ENCODE assay signal across 9 cellular contexts in genomic region chr10:74213571-74214162, GRCh38.
A peak's percentile ranks its signal among the peaks of the same experiment; 100 is the strongest.
DNase-seq lines count a peak whose midpoint lies in the region; TF ChIP-seq lines count a peak whose summit lies in the region.
"Had no signal": no experiment of that assay in that cellular context is flagged by ENCODE, and none has a peak within 500 bp of the region (broad histone marks: within the 10 kb centered on the region; RNA-seq: fewer than 3 reads in every experiment).

No MANE protein-coding gene starts in this region.

- H3K27ac Mint-ChIP-seq in activated CD4-positive, alpha-beta memory T cell treated with anti-CD3 and anti-CD28 coated beads, Interleukin-2, amount 10 ng/mL, durations not matched to agents 7 days and 5 days, result no peak overlapping the region
- H3K27ac Mint-ChIP-seq: activated naive CD4-positive, alpha-beta T cell treated with anti-CD3 and anti-CD28 coated beads, Interleukin-2, amount 50 U/mL, for 24 hours had no signal

- DNase-seq in NCI-H1092 treated with DMSO at 0.1 percent for 48 hours (lab: John Stamatoyannopoulos, UW), result peak; percentile 4
- no peak for DNase-seq in NCI-H1092 (lab: John Stamatoyannopoulos, UW)
- no peak for DNase-seq in LNCaP clone FGC (ENCODE audit: low read depth)
- peak; percentile 47 for DNase-seq in activated CD4-positive, alpha-beta memory T cell treated with anti-CD3 and anti-CD28 coated beads, Interleukin-2, amount 10 ng/mL, durations not matched to agents 7 days and 5 days
- peak; percentile 62 for DNase-seq in fibroblast of pulmonary artery (ENCODE audit: low read depth)
- peak; percentile 45 for DNase-seq in stimulated activated CD4-positive, alpha-beta T cell treated with anti-CD3 and anti-CD28 coated beads, Interleukin-4, amount 100 ng/mL, for 24 hours
- DNase-seq in C1 segment of cervical spinal cord (lab: John Stamatoyannopoulos, UW), result no peak
- no peak for DNase-seq in GM19238 (ENCODE audit: insufficient read length, low spot score)

- POLR2A ChIA-PET in activated CD4-positive, alpha-beta memory T cell treated with anti-CD3 and anti-CD28 coated beads, Interleukin-2, amount 10 ng/mL, durations not matched to agents 7 days and 5 days (lab: Charles Lee), result interaction anchor here (0.7 to 1.2 kb wide), 2 partner anchors 23 to 37 kb away, joined by 3 to 4 read pairs; no protein-coding TSS in a partner anchor

- peaks cover 2% of the 10 kb centered on the region for H3K4me1 Mint-ChIP-seq in activated CD4-positive, alpha-beta memory T cell treated with anti-CD3 and anti-CD28 coated beads, Interleukin-2, amount 10 ng/mL, durations not matched to agents 7 days and 5 days

- TF ChIP-seq CTCF in LNCaP clone FGC (IDR thresholded peaks at IDR 0.05; ENCODE audit: control insufficient read depth, extremely low read depth, insufficient read depth) (peak; percentile 44), fibroblast of pulmonary artery (IDR thresholded peaks at IDR 0.05; ENCODE audit: low read length, missing control alignments) (peak; percentile 72)

- CTCF ChIA-PET in activated CD4-positive, alpha-beta memory T cell treated with anti-CD3 and anti-CD28 coated beads, Interleukin-2, amount 10 ng/mL, durations not matched to agents 7 days and 5 days (lab: Charles Lee), result interaction anchor here (0.8 to 3.5 kb wide), 15 partner anchors 10 to 526 kb away, joined by 3 to 19 read pairs (median 4); partner anchors contain the start of genes ADK and AP3M1

- no peaks in the 10 kb centered on the region for H3K27me3 Mint-ChIP-seq in activated CD4-positive, alpha-beta memory T cell treated with anti-CD3 and anti-CD28 coated beads, Interleukin-2, amount 10 ng/mL, durations not matched to agents 7 days and 5 days
- H3K27me3 Mint-ChIP-seq: activated naive CD4-positive, alpha-beta T cell treated with anti-CD3 and anti-CD28 coated beads, Interleukin-2, amount 50 U/mL, for 24 hours had no signal

- H3K4me3 ChIP-seq in LNCaP clone FGC (ENCODE audit: low read depth, low read length), result no peak overlapping the region
- H3K4me3 ChIP-seq in fibroblast of pulmonary artery (replicated peaks; ENCODE audit: low read depth, low read length), result no peak overlapping the region

- H3K9me3 Mint-ChIP-seq in activated CD4-positive, alpha-beta memory T cell treated with anti-CD3 and anti-CD28 coated beads, Interleukin-2, amount 10 ng/mL, durations not matched to agents 7 days and 5 days, result no peaks in the 10 kb centered on the region
- H3K9me3 Mint-ChIP-seq: activated naive CD4-positive, alpha-beta T cell treated with anti-CD3 and anti-CD28 coated beads, Interleukin-2, amount 50 U/mL, for 24 hours had no signal

- H3K4me3 Mint-ChIP-seq in activated CD4-positive, alpha-beta memory T cell treated with anti-CD3 and anti-CD28 coated beads, Interleukin-2, amount 10 ng/mL, durations not matched to agents 7 days and 5 days, result no peak overlapping the region
- H3K4me3 Mint-ChIP-seq: activated naive CD4-positive, alpha-beta T cell treated with anti-CD3 and anti-CD28 coated beads, Interleukin-2, amount 50 U/mL, for 24 hours had no signal

- H3K36me3 Mint-ChIP-seq in activated CD4-positive, alpha-beta memory T cell treated with anti-CD3 and anti-CD28 coated beads, Interleukin-2, amount 10 ng/mL, durations not matched to agents 7 days and 5 days (ENCODE audit: low read depth), result peaks cover 8% of the 10 kb centered on the region

Comparison
In these comparisons a context has a peak if more than half of its experiments do, and no peak if none do; other contexts are left out.
1. DNase-seq: peak in NCI-H1092 treated with DMSO at 0.1 percent for 48 hours (single experiment), activated CD4-positive, alpha-beta memory T cell treated with anti-CD3 and anti-CD28 coated beads, Interleukin-2, amount 10 ng/mL, durations not matched to agents 7 days and 5 days (single experiment), fibroblast of pulmonary artery (single experiment) and stimulated activated CD4-positive, alpha-beta T cell treated with anti-CD3 and anti-CD28 coated beads, Interleukin-4, amount 100 ng/mL, for 24 hours (single experiment); none in NCI-H1092 (single experiment), LNCaP clone FGC (single experiment), C1 segment of cervical spinal cord (0 of 14) and GM19238 (single experiment).